ENCODE assay signal across 8 cellular contexts in genomic region chr2:206442854-206443734, GRCh38. TPM values are rescaled to one million over a fixed set of nuclear protein-coding genes. Genes with fewer than 3 reads are reported as not detected.
A peak's percentile ranks its signal among the peaks of the same experiment; 100 is the strongest.
DNase-seq lines count a peak whose midpoint lies in the region; ATAC-seq and TF ChIP-seq lines count a peak whose summit lies in the region.

TSS of gene ADAM23 (plus strand) at chr2:206443532. CDS start at chr2:206443867, 335 bp downstream.

- H3K9me3 Mint-ChIP-seq in WTC11, result no peaks in the 10 kb centered on the region

- peak within 1 kb of the TSS; percentile 81 for H3K27ac ChIP-seq in cingulate gyrus (ENCODE audit: low read depth, low read length)

- no peaks in the 10 kb centered on the region for H3K36me3 Mint-ChIP-seq in WTC11

- CTCF ChIA-PET in WTC11 (lab: Charles Lee), result no interaction called here

- no peak for TF ChIP-seq CTCF in WTC11 (IDR thresholded peaks at IDR 0.05)
- peak; percentile 28 for TF ChIP-seq CTCF in kidney epithelial cell (IDR thresholded peaks at IDR 0.05; ENCODE audit: insufficient read depth, low read length, poor library complexity, severe bottlenecking)

- peaks cover 47% of the 10 kb centered on the region for H3K27me3 Mint-ChIP-seq in WTC11 (ENCODE audit: low read depth)

- DNase-seq in DMS 273 treated with DMSO at 0.1 percent for 48 hours (lab: John Stamatoyannopoulos, UW), result peak; percentile 13
- peak; percentile 76 for DNase-seq in NCI-H1105 (lab: John Stamatoyannopoulos, UW)
- peak; percentile 78 for DNase-seq in WTC11 (ENCODE audit: low spot score)
- DNase-seq in kidney epithelial cell (ENCODE audit: low read depth), result no peak
- DNase-seq in stimulated activated CD4-positive, alpha-beta T cell treated with anti-CD3 and anti-CD28 coated beads, Interleukin-15, amount 100 ng/mL, for 48 hours (ENCODE audit: low read depth in 2 of 2), result peak; percentile 10 to 42
- DNase-seq in KG1 (lab: John Stamatoyannopoulos, UW), result no peak

- H3K4me3 Mint-ChIP-seq in WTC11, result peak within 1 kb of the TSS; percentile 96

- peak within 1 kb of the TSS; percentile 23 for H3K4me3 ChIP-seq in kidney epithelial cell (ENCODE audit: low read depth, low read length)

- POLR2A ChIA-PET in WTC11 (lab: Charles Lee), result no interaction called here

- H3K36me3 ChIP-seq in kidney epithelial cell (ENCODE audit: control insufficient read depth, insufficient read depth, low read length), result no peaks in the 10 kb centered on the region

- peaks cover 53% of the 10 kb centered on the region for H3K4me1 Mint-ChIP-seq in WTC11

- peak; percentile 46 for ATAC-seq in GM21526 (IDR thresholded peaks at IDR 0.05; ENCODE audit: low FRiP score, unreplicated experiment)
- ATAC-seq in WTC11, result peak; percentile 76

- no peak within 1 kb of the TSS for H3K27ac Mint-ChIP-seq in WTC11

- H3K27me3 ChIP-seq in kidney epithelial cell (ENCODE audit: control insufficient read depth, insufficient read depth, low read length), result peaks cover 32% of the 10 kb centered on the region

TF ChIP-seq in WTC11, 78 proteins besides CTCF, POLR2A, EP300 and RAD21:
- TF ChIP-seq ZNF671 (CRISPR knock-in tag; IDR thresholded peaks at IDR 0.05), result peak; percentile 76; the same call in 1 of the 2 replicates
- TF ChIP-seq PRRX2 (CRISPR knock-in tag; IDR thresholded peaks at IDR 0.05), result peak; percentile 67; the same call in 1 of the 2 replicates
- peak; percentile 87; the same call in 1 of the 2 replicates for TF ChIP-seq EMX1 (CRISPR knock-in tag; IDR thresholded peaks at IDR 0.05)
- peak; percentile 45; the same call in 1 of the 2 replicates for TF ChIP-seq ZNF416 (CRISPR knock-in tag; IDR thresholded peaks at IDR 0.05)
- TF ChIP-seq ZSCAN18 (CRISPR knock-in tag; IDR thresholded peaks at IDR 0.05), result peak; percentile 96
- TF ChIP-seq MXD4 (CRISPR knock-in tag; IDR thresholded peaks at IDR 0.05; ENCODE audit: borderline replicate concordance), result peak; percentile 84; the same call in 1 of the 2 replicates
- peak; percentile 15; the same call in 1 of the 2 replicates for TF ChIP-seq ZNF396 (CRISPR knock-in tag; IDR thresholded peaks at IDR 0.05; ENCODE audit: borderline replicate concordance)
- TF ChIP-seq MAX (CRISPR knock-in tag; IDR thresholded peaks at IDR 0.05), result no peak
- TF ChIP-seq ZNF423 (CRISPR knock-in tag; IDR thresholded peaks at IDR 0.05), result 0 out of 2 replicates have a peak, but pooled peaks have one; percentile 31
- no peak for TF ChIP-seq TEAD4 (CRISPR knock-in tag; IDR thresholded peaks at IDR 0.05)
- TF ChIP-seq TCF7 (CRISPR knock-in tag; IDR thresholded peaks at IDR 0.05; ENCODE audit: low read depth), result no peak

RNA-seq across cellular contexts. Expression of gene ADAM23, which starts in this region (rescaled TPM):
- total RNA-seq in WTC11 (2021) (24.3 to 26.0 TPM (median 24.6 TPM) in 3 replicates), kidney epithelial cell (0.21 and 0.62 TPM in 2 replicates)

Comparison
In these comparisons a context has a peak if more than half of its experiments do, and no peak if none do; other contexts are left out.
1. RNA of gene ADAM23 (total RNA-seq): 24.3 to 26.0 TPM in WTC11; 0.21 to 0.62 TPM in kidney epithelial cell; every median in the first group is over 10 times any median in the second.
2. DNase-seq: peak in DMS 273 treated with DMSO at 0.1 percent for 48 hours (single experiment), NCI-H1105 (single experiment), WTC11 (single experiment) and stimulated activated CD4-positive, alpha-beta T cell treated with anti-CD3 and anti-CD28 coated beads, Interleukin-15, amount 100 ng/mL, for 48 hours (2 of 2); none in kidney epithelial cell (single experiment) and KG1 (single experiment).